Comparison of ENCODE assay signal across 8 cellular contexts in genomic region chr5:77086611-77087483, GRCh38. TPM values are rescaled to one million over a fixed set of nuclear protein-coding genes. Genes with fewer than 3 reads are reported as not detected.
DNase-seq lines count a peak whose midpoint lies in the region; ATAC-seq and TF ChIP-seq lines count a peak whose summit lies in the region.

TSS of gene ZBED3 (minus strand) at chr5:77087285. CDS start at chr5:77077878, 9,407 bp downstream.

- no peaks in the 10 kb centered on the region for H3K79me2 ChIP-seq in KMS-11 (ENCODE audit: insufficient read depth, low read depth)

- H3K27me3 ChIP-seq in KMS-11 (ENCODE audit: insufficient read depth, low read depth) (no peaks in the 10 kb centered on the region), subcutaneous abdominal adipose tissue (ENCODE audit: control insufficient read depth in 5 of 5, insufficient read depth in 4 of 5, low read length in 5 of 5) (no peaks in the 10 kb centered on the region)

- no peaks in the 10 kb centered on the region for H3K9me3 Mint-ChIP-seq in natural killer cell treated with Interleukin-12 subunit alpha and Interleukin-12 subunit beta and Interleukin-15 and Interleukin-18, amount 100 ng/mL, for 72 hours

- H3K4me1 ChIP-seq in KMS-11 (ENCODE audit: low read depth, poor library complexity, severe bottlenecking) (peaks cover 19% of the 10 kb centered on the region), subcutaneous abdominal adipose tissue (ENCODE audit: control insufficient read depth in 5 of 5, insufficient read depth in 5 of 5, low read length in 5 of 5) (peaks cover 3 to 27% (median 25%) of the 10 kb centered on the region in 5 donors)

- DNase-seq in D341Med (ENCODE audit: low spot score) = peak; percentile 86
- peak; percentile 74 for DNase-seq in RPMI7951 (ENCODE audit: low read depth)
- peak; percentile 50 for DNase-seq in activated gamma-delta T cell (lab: John Stamatoyannopoulos, UW)
- DNase-seq in fibroblast of the aortic adventitia (ENCODE audit: low read depth) = peak; percentile 87
- peak; percentile 71 for DNase-seq in natural killer cell treated with Interleukin-12 subunit alpha and Interleukin-12 subunit beta and Interleukin-15 and Interleukin-18, amount 100 ng/mL, for 72 hours (ENCODE audit: low spot score)

- no peaks in the 10 kb centered on the region for H3K36me3 ChIP-seq in KMS-11 (ENCODE audit: insufficient read depth)
- peaks cover 0 to 4% (median 3%) of the 10 kb centered on the region in 5 donors for H3K36me3 ChIP-seq in subcutaneous abdominal adipose tissue (ENCODE audit: control insufficient read depth in 5 of 5, insufficient read depth in 5 of 5, low read length in 5 of 5)

- peak within 1 kb of the TSS; percentile 85 for H3K4me3 Mint-ChIP-seq in natural killer cell treated with Interleukin-12 subunit alpha and Interleukin-12 subunit beta and Interleukin-15 and Interleukin-18, amount 100 ng/mL, for 72 hours

- H3K9ac ChIP-seq in KMS-11 (peak within 1 kb of the TSS; percentile 94), subcutaneous abdominal adipose tissue (ENCODE audit: low read length in 5 of 5) (peak within 1 kb of the TSS; percentile 81 to 92 (median 87))

- H3K27me3 Mint-ChIP-seq in natural killer cell treated with Interleukin-12 subunit alpha and Interleukin-12 subunit beta and Interleukin-15 and Interleukin-18, amount 100 ng/mL, for 72 hours = peaks cover 3 to 15% of the 10 kb centered on the region in 2 donors

- H3K27ac Mint-ChIP-seq in natural killer cell treated with Interleukin-12 subunit alpha and Interleukin-12 subunit beta and Interleukin-15 and Interleukin-18, amount 100 ng/mL, for 72 hours = peak within 1 kb of the TSS in 1 of 2 donors; percentile 18

- H3K36me3 Mint-ChIP-seq in natural killer cell treated with Interleukin-12 subunit alpha and Interleukin-12 subunit beta and Interleukin-15 and Interleukin-18, amount 100 ng/mL, for 72 hours = no peaks in the 10 kb centered on the region

- no peaks in the 10 kb centered on the region for H3K9me3 ChIP-seq in subcutaneous abdominal adipose tissue (ENCODE audit: control insufficient read depth in 5 of 5, low read length in 5 of 5)

- H4K20me1 ChIP-seq in KMS-11 (ENCODE audit: insufficient read depth) = no peaks in the 10 kb centered on the region

- ATAC-seq in GM21447 (IDR thresholded peaks at IDR 0.05; ENCODE audit: unreplicated experiment) = peak; percentile 83
- peak; percentile 75 to 78 for ATAC-seq in natural killer cell treated with Interleukin-12 subunit alpha and Interleukin-12 subunit beta and Interleukin-15 and Interleukin-18, amount 100 ng/mL, for 72 hours

- peak within 1 kb of the TSS; percentile 98 for H2AFZ ChIP-seq in KMS-11 (ENCODE audit: low read depth)

- TF ChIP-seq CTCF in KMS-11 (conservative IDR thresholded peaks at IDR 0.05; ENCODE audit: low read depth, low read length) = peak; percentile 31; the same call in 1 of the 2 replicates
- peak; percentile 11 for TF ChIP-seq CTCF in fibroblast of the aortic adventitia (IDR thresholded peaks at IDR 0.05; ENCODE audit: insufficient read depth, low read length)

- peak within 1 kb of the TSS; percentile 44 for H3K4me3 ChIP-seq in KMS-11 (IDR thresholded peaks at IDR 0.05; ENCODE audit: insufficient read depth, low read depth, low read length)
- H3K4me3 ChIP-seq in fibroblast of the aortic adventitia (ENCODE audit: low read depth, low read length) = peak within 1 kb of the TSS; percentile 77
- peak within 1 kb of the TSS; percentile 88 to 96 (median 92) for H3K4me3 ChIP-seq in subcutaneous abdominal adipose tissue (ENCODE audit: low read depth in 1 of 5, low read length in 5 of 5)

- peak within 1 kb of the TSS; percentile 64 for H3K4me2 ChIP-seq in KMS-11

- H3K27ac ChIP-seq in KMS-11 = peak within 1 kb of the TSS; percentile 91
- H3K27ac ChIP-seq in subcutaneous abdominal adipose tissue (ENCODE audit: low read depth, low read length) = peak within 1 kb of the TSS; percentile 92

- peaks cover 11 to 15% of the 10 kb centered on the region in 2 donors for H3K4me1 Mint-ChIP-seq in natural killer cell treated with Interleukin-12 subunit alpha and Interleukin-12 subunit beta and Interleukin-15 and Interleukin-18, amount 100 ng/mL, for 72 hours (ENCODE audit: low read depth in 2 of 2)

RNA-seq across cellular contexts. Expression of gene ZBED3, which starts in this region (rescaled TPM):
- total RNA-seq in RPMI7951 (2014; rRNA removed; shearing (Covaris generic)) = 0.29 and 0.60 TPM in 2 replicates
- total RNA-seq in fibroblast of the aortic adventitia (ENCODE audit: low replicate concordance) = 0.90 and 23.0 TPM in 2 replicates
- total RNA-seq in natural killer cell treated with Interleukin-12 subunit alpha and Interleukin-12 subunit beta and Interleukin-15 and Interleukin-18, amount 100 ng/mL, for 72 hours = under 1 TPM; 0.12 to 0.17 TPM

Comparison
In these comparisons a context has a peak if more than half of its experiments do, and no peak if none do; other contexts are left out.
1. Peak in every context shown above with its lines: DNase-seq, ATAC-seq, H3K4me3 ChIP-seq and H3K27ac ChIP-seq.
2. Peak in DNase-seq in RPMI7951; RNA of the gene not detected or under 1 TPM.
3. Peak in DNase-seq and ATAC-seq in natural killer cell treated with Interleukin-12 subunit alpha and Interleukin-12 subunit beta and Interleukin-15 and Interleukin-18, amount 100 ng/mL, for 72 hours; RNA of the gene not detected or under 1 TPM.